23 cellular contexts compared by ENCODE assay signal in genomic region chr4:67861513-67861912, GRCh38. TPM values are rescaled to one million over a fixed set of nuclear protein-coding genes. Genes with fewer than 3 reads are reported as not detected.
A peak's percentile ranks its signal among the peaks of the same experiment; 100 is the strongest.
DNase-seq lines count a peak whose midpoint lies in the region; ATAC-seq, FAIRE-seq and TF ChIP-seq lines count a peak whose summit lies in the region.
"Had no signal": no experiment of that assay in that cellular context is flagged by ENCODE, and none has a peak within 500 bp of the region (broad histone marks: within the 10 kb centered on the region; RNA-seq: fewer than 3 reads in every experiment).

No MANE protein-coding gene starts in this region.

- H3K79me2 ChIP-seq in smooth muscle cell (ENCODE audit: low read depth), result no peaks in the 10 kb centered on the region

- no peak overlapping the region for H3K9ac ChIP-seq in smooth muscle cell (ENCODE audit: low read depth)

- H3K27me3 Mint-ChIP-seq in activated CD4-positive, alpha-beta memory T cell treated with anti-CD3 and anti-CD28 coated beads, Interleukin-2, amount 10 ng/mL, durations not matched to agents 7 days and 5 days, result peaks cover 5% of the 10 kb centered on the region
- H3K27me3 Mint-ChIP-seq: CD4-positive, CD25-positive, alpha-beta regulatory T cell had no signal

- no peak for ATAC-seq in GM19463 (IDR thresholded peaks at IDR 0.05; ENCODE audit: unreplicated experiment)
- ATAC-seq: stimulated activated naive B cell treated with anti-CD40 and anti-IgM and Interleukin-4, amounts not matched to agents 10 μg/mL and 1 μg/mL and 100 μg/mL, for 72 hours had no signal

- H3K36me3 Mint-ChIP-seq in activated CD4-positive, alpha-beta memory T cell treated with anti-CD3 and anti-CD28 coated beads, Interleukin-2, amount 10 ng/mL, durations not matched to agents 7 days and 5 days (ENCODE audit: low read depth), result no peaks in the 10 kb centered on the region
- H3K36me3 Mint-ChIP-seq: activated naive CD8-positive, alpha-beta T cell; CD4-positive, CD25-positive, alpha-beta regulatory T cell; immature natural killer cell; stimulated activated naive B cell treated with anti-CD40 and anti-IgM and Interleukin-4, amounts not matched to agents 10 μg/mL and 1 μg/mL and 100 μg/mL, for 72 hours had no signal

- no peak for FAIRE-seq in bronchial epithelial cell (lab: Jason Lieb, UNC)

- 74% methylated on average over 6 of the region's 6 CpGs for WGBS in smooth muscle cell (ENCODE audit: low lambda C conversion rate)

- CTCF ChIA-PET in activated CD4-positive, alpha-beta memory T cell treated with anti-CD3 and anti-CD28 coated beads, Interleukin-2, amount 10 ng/mL, durations not matched to agents 7 days and 5 days (lab: Charles Lee), result no interaction called here

- peak overlapping the region; percentile 31 for H3K27ac ChIP-seq in smooth muscle cell (ENCODE audit: low read depth)
- H3K27ac ChIP-seq: brain microvascular endothelial cell, neutrophil, transverse colon had no signal

- no peaks in the 10 kb centered on the region for H3K36me3 ChIP-seq in bronchial epithelial cell (ENCODE audit: control insufficient read depth, insufficient read depth, low read length)
- H3K36me3 ChIP-seq in smooth muscle cell (ENCODE audit: low read depth), result no peaks in the 10 kb centered on the region
- H3K36me3 ChIP-seq: brain microvascular endothelial cell, neutrophil, transverse colon had no signal

- no peak overlapping the region for H3K4me2 ChIP-seq in smooth muscle cell

- no peaks in the 10 kb centered on the region for H4K20me1 ChIP-seq in smooth muscle cell (ENCODE audit: low read depth)

- H3K4me1 ChIP-seq in smooth muscle cell (ENCODE audit: low read depth), result no peaks in the 10 kb centered on the region
- H3K4me1 ChIP-seq: transverse colon had no signal

- H2AFZ ChIP-seq in smooth muscle cell (ENCODE audit: low read depth), result no peak overlapping the region

- POLR2A ChIA-PET in activated CD4-positive, alpha-beta memory T cell treated with anti-CD3 and anti-CD28 coated beads, Interleukin-2, amount 10 ng/mL, durations not matched to agents 7 days and 5 days (lab: Charles Lee), result no interaction called here

- H3K4me3 ChIP-seq in bronchial epithelial cell (ENCODE audit: low read depth, low read length) (no peak overlapping the region), smooth muscle cell (no peak overlapping the region)
- H3K4me3 ChIP-seq: transverse colon had no signal

- H3K9me3 ChIP-seq in smooth muscle cell (replicated peaks; ENCODE audit: low read depth), result no peaks in the 10 kb centered on the region
- H3K9me3 ChIP-seq: neutrophil, transverse colon had no signal

- no peaks in the 10 kb centered on the region for H3K9me3 Mint-ChIP-seq in activated CD4-positive, alpha-beta memory T cell treated with anti-CD3 and anti-CD28 coated beads, Interleukin-2, amount 10 ng/mL, durations not matched to agents 7 days and 5 days

- no peak overlapping the region for H3K27ac Mint-ChIP-seq in activated CD4-positive, alpha-beta memory T cell treated with anti-CD3 and anti-CD28 coated beads, Interleukin-2, amount 10 ng/mL, durations not matched to agents 7 days and 5 days
- H3K27ac Mint-ChIP-seq: activated naive CD8-positive, alpha-beta T cell; CD4-positive, CD25-positive, alpha-beta regulatory T cell; immature natural killer cell; stimulated activated naive B cell treated with anti-CD40 and anti-IgM and Interleukin-4, amounts not matched to agents 10 μg/mL and 1 μg/mL and 100 μg/mL, for 72 hours had no signal

- H3K4me3 Mint-ChIP-seq in activated CD4-positive, alpha-beta memory T cell treated with anti-CD3 and anti-CD28 coated beads, Interleukin-2, amount 10 ng/mL, durations not matched to agents 7 days and 5 days, result no peak overlapping the region
- H3K4me3 Mint-ChIP-seq: activated naive CD8-positive, alpha-beta T cell; CD4-positive, CD25-positive, alpha-beta regulatory T cell; immature natural killer cell; stimulated activated naive B cell treated with anti-CD40 and anti-IgM and Interleukin-4, amounts not matched to agents 10 μg/mL and 1 μg/mL and 100 μg/mL, for 72 hours had no signal

- no peaks in the 10 kb centered on the region for H3K4me1 Mint-ChIP-seq in activated CD4-positive, alpha-beta memory T cell treated with anti-CD3 and anti-CD28 coated beads, Interleukin-2, amount 10 ng/mL, durations not matched to agents 7 days and 5 days
- H3K4me1 Mint-ChIP-seq: CD4-positive, CD25-positive, alpha-beta regulatory T cell; immature natural killer cell had no signal

- TF ChIP-seq CTCF in bronchial epithelial cell (IDR thresholded peaks at IDR 0.05; ENCODE audit: insufficient read depth, low read length, severe bottlenecking), result no peak
- TF ChIP-seq CTCF in smooth muscle cell (IDR thresholded peaks at IDR 0.05; ENCODE audit: borderline replicate concordance, insufficient read depth, poor library complexity, severe bottlenecking), result no peak

- H3K27me3 ChIP-seq in bronchial epithelial cell (ENCODE audit: control insufficient read depth, insufficient read depth, low read length) (no peaks in the 10 kb centered on the region), smooth muscle cell (ENCODE audit: low read depth) (no peaks in the 10 kb centered on the region)
- H3K27me3 ChIP-seq: brain microvascular endothelial cell, neutrophil, transverse colon had no signal

- H3F3A ChIP-seq in smooth muscle cell (ENCODE audit: low read depth), result no peaks in the 10 kb centered on the region

- DNase-seq in NOMO-1 (lab: John Stamatoyannopoulos, UW; ENCODE audit: unreplicated experiment in 2 of 2) (peak; percentile 3 to 10), NOMO-1 treated with dmso at 0.1 percent for 144 hours (lab: John Stamatoyannopoulos, UW; ENCODE audit: unreplicated experiment) (no peak), NCI-H1930 (lab: John Stamatoyannopoulos, UW) (peak; percentile 72 to 82), bronchial epithelial cell (ENCODE audit: low read depth) (peak; percentile 90), smooth muscle cell (lab: John Stamatoyannopoulos, UW; ENCODE audit: unreplicated experiment) (no peak), NCI-H446 treated with DMSO at 0.1 percent for 48 hours (lab: John Stamatoyannopoulos, UW) (no peak)
- no peak for DNase-seq in activated CD4-positive, alpha-beta memory T cell treated with anti-CD3 and anti-CD28 coated beads, Interleukin-2, amount 10 ng/mL, durations not matched to agents 7 days and 5 days
- DNase-seq: ACHN; brain microvascular endothelial cell; CD4-positive, CD25-positive, alpha-beta regulatory T cell; dermis blood vessel endothelial cell; erythroblast; immature natural killer cell; MM.1S; NCI-H82; RPMI8226; stimulated activated naive B cell treated with anti-CD40 and anti-IgM and Interleukin-4, amounts not matched to agents 10 μg/mL and 1 μg/mL and 100 μg/mL, for 72 hours; transverse colon had no signal

RNA-seq across cellular contexts. Expression of gene TMPRSS11D, which starts 22.3 kb away (rescaled TPM):
- 8.7 and 15.1 TPM in 2 replicates for total RNA-seq in bronchial epithelial cell
- 0.18 TPM in 1 of 2 replicates, not detected in the other for total RNA-seq in smooth muscle cell
- not detected in 2 replicates for polyA plus RNA-seq in smooth muscle cell
- total RNA-seq in activated CD4-positive, alpha-beta memory T cell treated with anti-CD3 and anti-CD28 coated beads, Interleukin-2, amount 10 ng/mL, durations not matched to agents 7 days and 5 days, result not detected
- total RNA-seq: CD4-positive, CD25-positive, alpha-beta regulatory T cell; dermis blood vessel endothelial cell; liver; renal cortical epithelial cell had no signal
- polyA plus RNA-seq: CD4-positive, CD25-positive, alpha-beta regulatory T cell; immature natural killer cell had no signal

Comparison
In these comparisons a context has a peak if more than half of its experiments do, and no peak if none do; other contexts are left out.
1. DNase-seq: peak in NOMO-1 (2 of 2), NCI-H1930 (2 of 2) and bronchial epithelial cell (single experiment); none in NOMO-1 treated with dmso at 0.1 percent for 144 hours (single experiment), smooth muscle cell (single experiment), NCI-H446 treated with DMSO at 0.1 percent for 48 hours (single experiment) and activated CD4-positive, alpha-beta memory T cell treated with anti-CD3 and anti-CD28 coated beads, Interleukin-2, amount 10 ng/mL, durations not matched to agents 7 days and 5 days (single experiment).